8 cellular contexts compared by ENCODE assay signal in genomic region chr2:96537066-96537733, GRCh38. TPM values are rescaled to one million over a fixed set of nuclear protein-coding genes. Genes with fewer than 3 reads are reported as not detected.
A peak's percentile ranks its signal among the peaks of the same experiment; 100 is the strongest.
DNase-seq lines count a peak whose midpoint lies in the region; ATAC-seq and TF ChIP-seq lines count a peak whose summit lies in the region.

No MANE protein-coding gene starts in this region.

- H4K20me1 ChIP-seq in SU-DHL-6 (ENCODE audit: low read depth, low read length), result peaks cover 6% of the 10 kb centered on the region; the same call in 1 of the 2 replicates

- CTCF ChIA-PET in CD4-positive, alpha-beta memory T cell (lab: Charles Lee; ENCODE audit: partially characterized antibody), result interaction anchor here (1.2 to 15.1 kb wide), 8 partner anchors 9 to 575 kb away, joined by 3 to 169 read pairs (median 6); partner anchors contain the start of gene ANKRD36

- no peak for TF ChIP-seq EP300 in sigmoid colon (IDR thresholded peaks at IDR 0.05)

- peak overlapping the region; percentile 81 to 97 for H3K4me3 ChIP-seq in CD4-positive, alpha-beta memory T cell (ENCODE audit: low read length in 2 of 2)
- peak overlapping the region; percentile 81 for H3K4me3 ChIP-seq in SU-DHL-6 (ENCODE audit: insufficient read depth, low read length, poor library complexity, severe bottlenecking)
- H3K4me3 ChIP-seq in sigmoid colon, result peak overlapping the region; percentile 86 to 99 (median 96)

- peak overlapping the region; percentile 76 for H2AFZ ChIP-seq in SU-DHL-6 (ENCODE audit: low read depth, low read length, severe bottlenecking)

- peak; percentile 91 to 97 (median 92) for DNase-seq in CD4-positive, alpha-beta memory T cell
- DNase-seq in HK-2 (ENCODE audit: unreplicated experiment), result peak; percentile 53
- DNase-seq in activated naive CD8-positive, alpha-beta T cell treated with anti-CD3 and anti-CD28 coated beads, Interleukin-2, amount 10 ng/mL, durations not matched to agents 7 days and 5 days, result peak; percentile 87
- peak; percentile 85 for DNase-seq in left ventricle myocardium superior
- DNase-seq in sigmoid colon, result peak; percentile 87
- DNase-seq in COLO829 (ENCODE audit: low spot score), result no peak

- H3K27me3 ChIP-seq in CD4-positive, alpha-beta memory T cell (ENCODE audit: insufficient read depth, low read length), result no peaks in the 10 kb centered on the region
- H3K27me3 ChIP-seq in SU-DHL-6 (ENCODE audit: low read length), result no peaks in the 10 kb centered on the region
- H3K27me3 ChIP-seq in sigmoid colon, result no peaks in the 10 kb centered on the region

- no peaks in the 10 kb centered on the region for H3K79me2 ChIP-seq in SU-DHL-6 (ENCODE audit: insufficient read depth, low read length)

- H3K9me2 ChIP-seq in SU-DHL-6 (replicated peaks; ENCODE audit: insufficient read depth, low read length), result no peaks in the 10 kb centered on the region

- intact Hi-C loops in CD4-positive, alpha-beta memory T cell (cut with micrococcal nuclease), result loop anchor here (1.0 to 5.0 kb wide), 7 partner anchors 10 to 425 kb away; partner anchors contain the start of genes CIAO1, CNNM4 and DUSP2
- intact Hi-C loops in left ventricle myocardium superior (cut with micrococcal nuclease), result no loop called here
- intact Hi-C loops in sigmoid colon (cut with DNase I), result loop anchor here (5.0 to 10.0 kb wide), 5 partner anchors 100 to 330 kb away; partner anchors contain the start of genes CNNM4, KANSL3, NCAPH and STARD7

- peak overlapping the region; percentile 96 to 100 (median 99) for H3K27ac Mint-ChIP-seq in CD4-positive, alpha-beta memory T cell
- H3K27ac Mint-ChIP-seq in activated naive CD8-positive, alpha-beta T cell treated with anti-CD3 and anti-CD28 coated beads, Interleukin-2, amount 10 ng/mL, durations not matched to agents 7 days and 5 days, result peak overlapping the region; percentile 96

- peak overlapping the region; percentile 91 to 98 (median 96) for H3K4me3 Mint-ChIP-seq in CD4-positive, alpha-beta memory T cell
- peak overlapping the region; percentile 93 for H3K4me3 Mint-ChIP-seq in activated naive CD8-positive, alpha-beta T cell treated with anti-CD3 and anti-CD28 coated beads, Interleukin-2, amount 10 ng/mL, durations not matched to agents 7 days and 5 days

- peaks cover 24 to 65% (median 40%) of the 10 kb centered on the region in 4 donors for H3K4me1 Mint-ChIP-seq in CD4-positive, alpha-beta memory T cell
- H3K4me1 Mint-ChIP-seq in activated naive CD8-positive, alpha-beta T cell treated with anti-CD3 and anti-CD28 coated beads, Interleukin-2, amount 10 ng/mL, durations not matched to agents 7 days and 5 days, result peaks cover 39% of the 10 kb centered on the region

- no peaks in the 10 kb centered on the region for H3F3A ChIP-seq in SU-DHL-6 (ENCODE audit: insufficient read depth)

- no peak for TF ChIP-seq CTCF in SU-DHL-6 (IDR thresholded peaks at IDR 0.05; ENCODE audit: insufficient read depth, low read length, poor library complexity, severe bottlenecking)
- no peak for TF ChIP-seq CTCF in sigmoid colon (IDR thresholded peaks at IDR 0.05)

- H3K4me1 ChIP-seq in CD4-positive, alpha-beta memory T cell (ENCODE audit: insufficient read depth, low read length), result peaks cover 52% of the 10 kb centered on the region
- peaks cover 0 to 88% (median 78%) of the 10 kb centered on the region in 4 donors for H3K4me1 ChIP-seq in sigmoid colon

- H3K27ac ChIP-seq in CD4-positive, alpha-beta memory T cell (ENCODE audit: low read depth, low read length), result peak overlapping the region; percentile 94
- H3K27ac ChIP-seq in SU-DHL-6 (ENCODE audit: low read depth, low read length) (peak overlapping the region; percentile 65), sigmoid colon (peak overlapping the region; percentile 97 to 99 (median 98))

- TF ChIP-seq POLR2A in sigmoid colon (IDR thresholded peaks at IDR 0.05), result peak in 1 of 2 donors; percentile 16

- H3K36me3 ChIP-seq in CD4-positive, alpha-beta memory T cell (ENCODE audit: insufficient read depth, low read length), result no peaks in the 10 kb centered on the region
- H3K36me3 ChIP-seq in SU-DHL-6 (ENCODE audit: low read length) (no peaks in the 10 kb centered on the region), sigmoid colon (no peaks in the 10 kb centered on the region)

- POLR2A ChIA-PET in CD4-positive, alpha-beta memory T cell (lab: Charles Lee; ENCODE audit: partially characterized antibody), result interaction anchor here (0.7 to 17.7 kb wide), 36 partner anchors 11 to 576 kb away, joined by 3 to 320 read pairs (median 6); partner anchors contain the start of genes ANKRD36, ANKRD39, CIAO1 and CNNM3
- POLR2A ChIA-PET in activated naive CD8-positive, alpha-beta T cell treated with anti-CD3 and anti-CD28 coated beads, Interleukin-2, amount 10 ng/mL, durations not matched to agents 7 days and 5 days (lab: Charles Lee), result interaction anchor here (0.6 to 5.1 kb wide), 16 partner anchors 11 to 575 kb away, joined by 3 to 93 read pairs (median 4); partner anchors contain the start of gene ANKRD39

- peaks cover 0 to 2% (median 0%) of the 10 kb centered on the region in 8 donors for H3K9me3 Mint-ChIP-seq in CD4-positive, alpha-beta memory T cell
- no peaks in the 10 kb centered on the region for H3K9me3 Mint-ChIP-seq in activated naive CD8-positive, alpha-beta T cell treated with anti-CD3 and anti-CD28 coated beads, Interleukin-2, amount 10 ng/mL, durations not matched to agents 7 days and 5 days

- peak; percentile 25 for ATAC-seq in GM19468 (IDR thresholded peaks at IDR 0.05; ENCODE audit: extremely low read depth, unreplicated experiment)
- ATAC-seq in activated naive CD8-positive, alpha-beta T cell treated with anti-CD3 and anti-CD28 coated beads, Interleukin-2, amount 10 ng/mL, durations not matched to agents 7 days and 5 days (ENCODE audit: low read depth), result peak; percentile 49
- peak; percentile 32 for ATAC-seq in left ventricle myocardium superior

- H3K36me3 Mint-ChIP-seq in CD4-positive, alpha-beta memory T cell, result peaks cover 0 to 31% of the 10 kb centered on the region in 2 donors
- peaks cover 9% of the 10 kb centered on the region for H3K36me3 Mint-ChIP-seq in activated naive CD8-positive, alpha-beta T cell treated with anti-CD3 and anti-CD28 coated beads, Interleukin-2, amount 10 ng/mL, durations not matched to agents 7 days and 5 days

- 0% methylated on average over 61 of the region's 61 CpGs for WGBS in sigmoid colon, 2 donors

- peak overlapping the region; percentile 65 for H3K4me2 ChIP-seq in SU-DHL-6 (ENCODE audit: low read depth, low read length, poor library complexity, severe bottlenecking)

- H3K9ac ChIP-seq in SU-DHL-6 (ENCODE audit: low read length), result peak overlapping the region; percentile 73

- H3K9me3 ChIP-seq in CD4-positive, alpha-beta memory T cell (ENCODE audit: control insufficient read depth in 1 of 2, low read length in 2 of 2), result no peaks in the 10 kb centered on the region
- H3K9me3 ChIP-seq in SU-DHL-6 (ENCODE audit: insufficient read depth, low read length) (no peaks in the 10 kb centered on the region), sigmoid colon (no peaks in the 10 kb centered on the region)

- no peaks in the 10 kb centered on the region for H3K27me3 Mint-ChIP-seq in CD4-positive, alpha-beta memory T cell
- peaks cover 2% of the 10 kb centered on the region for H3K27me3 Mint-ChIP-seq in activated naive CD8-positive, alpha-beta T cell treated with anti-CD3 and anti-CD28 coated beads, Interleukin-2, amount 10 ng/mL, durations not matched to agents 7 days and 5 days

RNA-seq across cellular contexts. Expression of gene ARID5A, which starts 0.6 kb away (rescaled TPM):
- 10 to 100 TPM; 80.0 to 83.8 TPM for total RNA-seq in CD4-positive, alpha-beta memory T cell
- 10 to 100 TPM; 31.4 to 69.6 TPM for polyA plus RNA-seq in CD4-positive, alpha-beta memory T cell
- 10 to 100 TPM; 62.1 to 62.8 TPM for total RNA-seq in activated naive CD8-positive, alpha-beta T cell treated with anti-CD3 and anti-CD28 coated beads, Interleukin-2, amount 10 ng/mL, durations not matched to agents 7 days and 5 days
- total RNA-seq in left ventricle myocardium superior (6.9 TPM), sigmoid colon (100 to 1,000 TPM in 1 of 4 donors, 10 to 100 TPM in 3; 14.3 to 179 (median 30.4) TPM)
- polyA plus RNA-seq in sigmoid colon, result 10 to 100 TPM in 1 of 3 donors, 1 to 10 TPM in 2; 7.8 to 29.0 (median 9.5) TPM

RNA-seq across cellular contexts. Expression of gene NEURL3, which starts 32.0 kb away (rescaled TPM):
- under 1 TPM in 1 of 2 experiments, not detected in 1; 0.22 TPM for total RNA-seq in CD4-positive, alpha-beta memory T cell
- not detected for polyA plus RNA-seq in CD4-positive, alpha-beta memory T cell
- total RNA-seq in activated naive CD8-positive, alpha-beta T cell treated with anti-CD3 and anti-CD28 coated beads, Interleukin-2, amount 10 ng/mL, durations not matched to agents 7 days and 5 days, result under 1 TPM in 1 of 2 experiments, not detected in 1; 0.17 TPM
- total RNA-seq in left ventricle myocardium superior (not detected), sigmoid colon (under 1 TPM in 1 of 4 donors, not detected in 3; 0.36 TPM)
- polyA plus RNA-seq in sigmoid colon, result 1 to 10 TPM; 3.5 to 6.4 (median 3.6) TPM
